ENCODE assay signal across 9 cellular contexts in genomic region chr11:725624-726202, GRCh38. TPM values are rescaled to one million over a fixed set of nuclear protein-coding genes. Genes with fewer than 3 reads are reported as not detected.
A peak's percentile ranks its signal among the peaks of the same experiment; 100 is the strongest.
DNase-seq lines count a peak whose midpoint lies in the region; FAIRE-seq and TF ChIP-seq lines count a peak whose summit lies in the region.
"Had no signal": no experiment of that assay in that cellular context is flagged by ENCODE, and none has a peak within 500 bp of the region (broad histone marks: within the 10 kb centered on the region; RNA-seq: fewer than 3 reads in every experiment).

No MANE protein-coding gene starts in this region.

- FAIRE-seq in D721Med (lab: Jason Lieb, UNC) = no peak
- FAIRE-seq: frontal cortex had no signal

- no peaks in the 10 kb centered on the region for H3K36me3 ChIP-seq in iPS-20b (ENCODE audit: insufficient read depth, low read depth, low read length)
- no peaks in the 10 kb centered on the region for H3K36me3 ChIP-seq in urinary bladder (ENCODE audit: insufficient read depth)

- H3K4me3 ChIP-seq in iPS-20b (ENCODE audit: low read length) = peak overlapping the region; percentile 50; the same call in 1 of the 2 replicates
- peak overlapping the region; percentile 14 for H3K4me3 ChIP-seq in urinary bladder (ENCODE audit: low read depth, low read length)

- TF ChIP-seq CTCF in RWPE1 (conservative IDR thresholded peaks at IDR 0.05; ENCODE audit: low read depth) (no peak), D721Med (IDR thresholded peaks at IDR 0.05; ENCODE audit: insufficient read depth, missing control alignments) (no peak)

- peaks cover 40% of the 10 kb centered on the region for H3K27me3 ChIP-seq in iPS-20b (ENCODE audit: insufficient read depth, low read length)

- H3K4me1 ChIP-seq in iPS-20b (ENCODE audit: insufficient read depth, low read length) (no peaks in the 10 kb centered on the region), urinary bladder (ENCODE audit: insufficient read depth) (no peaks in the 10 kb centered on the region)

- CTCF ChIA-PET in RWPE1 (lab: Yijun Ruan, JAX) = interaction anchor here (2.5 kb wide), 1 partner anchor 37 kb away, joined by 10 read pairs; no protein-coding TSS in a partner anchor

- no peaks in the 10 kb centered on the region for H3K9me3 ChIP-seq in iPS-20b (ENCODE audit: insufficient read depth, low read depth, low read length)

- peak; percentile 31 for DNase-seq in stimulated activated CD4-positive, alpha-beta T cell treated with anti-CD3 and anti-CD28 coated beads, Interleukin-15, amount 100 ng/mL, for 24 hours
- no peak for DNase-seq in stimulated activated CD4-positive, alpha-beta T cell treated with anti-CD3 and anti-CD28 coated beads, Interleukin-4, amount 100 ng/mL, for 1 hour
- DNase-seq in RWPE1 (ENCODE audit: low spot score) (no peak), D721Med (ENCODE audit: insufficient read length, low spot score) (no peak), HK-2 (ENCODE audit: unreplicated experiment) (no peak), GDM1 (lab: John Stamatoyannopoulos, UW) (no peak)

- POLR2A ChIA-PET in RWPE1 (lab: Yijun Ruan, JAX; ENCODE audit: low non-redundant PET) = interaction anchor here (0.6 kb wide), 1 partner anchor 44 kb away, joined by 3 read pairs; no protein-coding TSS in a partner anchor

- H3K9ac ChIP-seq in iPS-20b (ENCODE audit: low read depth, low read length) = no peak overlapping the region

- WGBS in urinary bladder = 4% methylated on average over 53 of the region's 53 CpGs

- peak overlapping the region; percentile 94 for H3K27ac ChIP-seq in RWPE1
- H3K27ac ChIP-seq in iPS-20b (ENCODE audit: low read length) = no peak overlapping the region
- H3K27ac ChIP-seq in urinary bladder (ENCODE audit: low read depth) = no peak overlapping the region

RNA-seq across cellular contexts. Expression of gene EPS8L2, which starts 19.7 kb away (rescaled TPM):
- total RNA-seq in urinary bladder = 12.4 TPM
- 23.2 TPM for polyA plus RNA-seq in urinary bladder

RNA-seq across cellular contexts. Expression of gene TALDO1, which starts 21.6 kb away (rescaled TPM):
- total RNA-seq in urinary bladder = 62.9 TPM
- polyA plus RNA-seq in urinary bladder = 201 TPM

RNA-seq across cellular contexts. Expression of gene TMEM80, which starts 30.1 kb away (rescaled TPM):
- 10.8 TPM for total RNA-seq in urinary bladder
- 36.8 TPM for polyA plus RNA-seq in urinary bladder

RNA-seq across cellular contexts. Expression of gene DEAF1, which starts 30.7 kb away (rescaled TPM):
- 14.9 TPM for total RNA-seq in urinary bladder
- 29.7 TPM for polyA plus RNA-seq in urinary bladder

RNA-seq across cellular contexts. Expression of gene GATD1, which starts 51.6 kb away (rescaled TPM):
- 26.4 TPM for total RNA-seq in urinary bladder
- 43.3 TPM for polyA plus RNA-seq in urinary bladder
